In the genomic region with DNA sequence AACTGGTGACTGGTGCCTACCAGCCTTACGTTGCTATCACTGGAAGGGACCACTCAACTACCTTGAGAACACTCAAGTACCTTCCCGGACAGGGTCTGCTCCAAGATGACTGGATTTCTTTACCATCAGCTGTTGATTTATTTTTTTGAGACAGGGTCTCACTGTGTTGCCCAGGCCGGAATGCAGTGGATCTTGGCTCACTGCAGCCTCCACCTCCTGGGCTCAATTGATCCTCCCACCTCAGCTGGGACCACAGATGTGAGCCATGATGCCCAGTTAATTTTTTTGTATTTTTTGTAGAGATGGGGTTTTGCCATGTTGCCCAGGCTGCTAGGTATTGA, we compare ENCODE assay signal across 2 cellular contexts.
TF ChIP-seq lines count a peak whose summit lies in the region.

No MANE protein-coding gene starts in this region.

TF ChIP-seq in IMR-90, 13 proteins besides CTCF, POLR2A, EP300 and RAD21:
- TF ChIP-seq SMC3 (IDR thresholded peaks at IDR 0.05; ENCODE audit: low read depth, low read length) (no peak), CHD1 (IDR thresholded peaks at IDR 0.05; ENCODE audit: low read depth, low read length) (no peak), MAZ (IDR thresholded peaks at IDR 0.05; ENCODE audit: borderline replicate concordance, low read depth, low read length) (no peak), RFX5 (IDR thresholded peaks at IDR 0.05; ENCODE audit: low read depth, low read length) (no peak), RCOR1 (IDR thresholded peaks at IDR 0.05; ENCODE audit: insufficient replicate concordance, low read length) (no peak), BHLHE40 (IDR thresholded peaks at IDR 0.05; ENCODE audit: low read depth, low read length) (no peak), FOS (IDR thresholded peaks at IDR 0.05; ENCODE audit: low read depth, low read length) (no peak)
- TF ChIP-seq, protein P1, sequence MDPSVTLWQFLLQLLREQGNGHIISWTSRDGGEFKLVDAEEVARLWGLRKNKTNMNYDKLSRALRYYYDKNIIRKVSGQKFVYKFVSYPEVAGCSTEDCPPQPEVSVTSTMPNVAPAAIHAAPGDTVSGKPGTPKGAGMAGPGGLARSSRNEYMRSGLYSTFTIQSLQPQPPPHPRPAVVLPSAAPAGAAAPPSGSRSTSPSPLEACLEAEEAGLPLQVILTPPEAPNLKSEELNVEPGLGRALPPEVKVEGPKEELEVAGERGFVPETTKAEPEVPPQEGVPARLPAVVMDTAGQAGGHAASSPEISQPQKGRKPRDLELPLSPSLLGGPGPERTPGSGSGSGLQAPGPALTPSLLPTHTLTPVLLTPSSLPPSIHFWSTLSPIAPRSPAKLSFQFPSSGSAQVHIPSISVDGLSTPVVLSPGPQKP (IDR thresholded peaks at IDR 0.05; ENCODE audit: borderline replicate concordance, low read depth, low read length) = no peak

TF ChIP-seq in K562, 482 proteins besides CTCF, POLR2A, EP300 and RAD21:
- TF ChIP-seq GABPB1 (CRISPR knock-in tag; IDR thresholded peaks at IDR 0.05) (0 out of 2 replicates have a peak, but pooled peaks have one; percentile 1), ARNT (IDR thresholded peaks at IDR 0.05) (no peak), ZNF584 (CRISPR knock-in tag; IDR thresholded peaks at IDR 0.05; ENCODE audit: low read depth) (peak; percentile 83; the same call in 1 of the 2 replicates), ZNF445 (CRISPR knock-in tag; IDR thresholded peaks at IDR 0.05; ENCODE audit: low read depth) (0 out of 2 replicates have a peak, but pooled peaks have one; percentile 6), HDAC8 (tag; IDR thresholded peaks at IDR 0.05) (0 out of 2 replicates have a peak, but pooled peaks have one; percentile 4), ZNF175 (CRISPR knock-in tag; IDR thresholded peaks at IDR 0.05; ENCODE audit: low read depth) (peak; percentile 14; the same call in 1 of the 2 replicates), NR4A1 (CRISPR knock-in tag; IDR thresholded peaks at IDR 0.05) (no peak), NR4A1 (tag; IDR thresholded peaks at IDR 0.05) (0 out of 2 replicates have a peak, but pooled peaks have one; percentile 87), ZNF121 (CRISPR knock-in tag; conservative IDR thresholded peaks at IDR 0.05) (peak; percentile 90), GTF2E2 (tag; IDR thresholded peaks at IDR 0.05) (0 out of 2 replicates have a peak, but pooled peaks have one; percentile 9), SMARCA5 (IDR thresholded peaks at IDR 0.05) (0 out of 2 replicates have a peak, but pooled peaks have one; percentile 8), XRCC4 (IDR thresholded peaks at IDR 0.05; ENCODE audit: extremely low read depth, insufficient read depth, insufficient read length) (no peak), PURB (CRISPR knock-in tag; IDR thresholded peaks at IDR 0.05; ENCODE audit: low read depth) (no peak), ZNF311 (CRISPR knock-in tag; IDR thresholded peaks at IDR 0.05) (0 out of 2 replicates have a peak, but pooled peaks have one; percentile 18), RBFOX2 (IDR thresholded peaks at IDR 0.05; ENCODE audit: low read depth, low read length) (peak; percentile 37; the same call in 1 of the 2 replicates), FOS (IDR thresholded peaks at IDR 0.05; ENCODE audit: extremely low read depth, insufficient read length) (no peak), ERF (CRISPR knock-in tag; IDR thresholded peaks at IDR 0.05) (0 out of 2 replicates have a peak, but pooled peaks have one; percentile 3)
- TF ChIP-seq, protein P2, sequence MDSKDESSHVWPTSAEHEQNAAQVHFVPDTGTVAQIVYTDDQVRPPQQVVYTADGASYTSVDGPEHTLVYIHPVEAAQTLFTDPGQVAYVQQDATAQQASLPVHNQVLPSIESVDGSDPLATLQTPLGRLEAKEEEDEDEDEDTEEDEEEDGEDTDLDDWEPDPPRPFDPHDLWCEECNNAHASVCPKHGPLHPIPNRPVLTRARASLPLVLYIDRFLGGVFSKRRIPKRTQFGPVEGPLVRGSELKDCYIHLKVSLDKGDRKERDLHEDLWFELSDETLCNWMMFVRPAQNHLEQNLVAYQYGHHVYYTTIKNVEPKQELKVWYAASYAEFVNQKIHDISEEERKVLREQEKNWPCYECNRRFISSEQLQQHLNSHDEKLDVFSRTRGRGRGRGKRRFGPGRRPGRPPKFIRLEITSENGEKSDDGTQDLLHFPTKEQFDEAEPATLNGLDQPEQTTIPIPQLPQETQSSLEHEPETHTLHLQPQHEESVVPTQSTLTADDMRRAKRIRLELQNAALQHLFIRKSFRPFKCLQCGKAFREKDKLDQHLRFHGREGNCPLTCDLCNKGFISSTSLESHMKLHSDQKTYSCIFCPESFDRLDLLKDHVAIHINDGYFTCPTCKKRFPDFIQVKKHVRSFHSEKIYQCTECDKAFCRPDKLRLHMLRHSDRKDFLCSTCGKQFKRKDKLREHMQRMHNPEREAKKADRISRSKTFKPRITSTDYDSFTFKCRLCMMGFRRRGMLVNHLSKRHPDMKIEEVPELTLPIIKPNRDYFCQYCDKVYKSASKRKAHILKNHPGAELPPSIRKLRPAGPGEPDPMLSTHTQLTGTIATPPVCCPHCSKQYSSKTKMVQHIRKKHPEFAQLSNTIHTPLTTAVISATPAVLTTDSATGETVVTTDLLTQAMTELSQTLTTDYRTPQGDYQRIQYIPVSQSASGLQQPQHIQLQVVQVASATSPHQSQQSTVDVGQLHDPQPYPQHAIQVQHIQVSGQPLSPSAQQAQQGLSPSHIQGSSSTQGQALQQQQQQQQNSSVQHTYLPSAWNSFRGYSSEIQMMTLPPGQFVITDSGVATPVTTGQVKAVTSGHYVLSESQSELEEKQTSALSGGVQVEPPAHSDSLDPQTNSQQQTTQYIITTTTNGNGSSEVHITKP (IDR thresholded peaks at IDR 0.05; ENCODE audit: partially characterized antibody) = peak; percentile 41
- TF ChIP-seq, protein P3, sequence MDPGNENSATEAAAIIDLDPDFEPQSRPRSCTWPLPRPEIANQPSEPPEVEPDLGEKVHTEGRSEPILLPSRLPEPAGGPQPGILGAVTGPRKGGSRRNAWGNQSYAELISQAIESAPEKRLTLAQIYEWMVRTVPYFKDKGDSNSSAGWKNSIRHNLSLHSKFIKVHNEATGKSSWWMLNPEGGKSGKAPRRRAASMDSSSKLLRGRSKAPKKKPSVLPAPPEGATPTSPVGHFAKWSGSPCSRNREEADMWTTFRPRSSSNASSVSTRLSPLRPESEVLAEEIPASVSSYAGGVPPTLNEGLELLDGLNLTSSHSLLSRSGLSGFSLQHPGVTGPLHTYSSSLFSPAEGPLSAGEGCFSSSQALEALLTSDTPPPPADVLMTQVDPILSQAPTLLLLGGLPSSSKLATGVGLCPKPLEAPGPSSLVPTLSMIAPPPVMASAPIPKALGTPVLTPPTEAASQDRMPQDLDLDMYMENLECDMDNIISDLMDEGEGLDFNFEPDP (CRISPR knock-in tag; IDR thresholded peaks at IDR 0.05) = 0 out of 2 replicates have a peak, but pooled peaks have one; percentile 46
- TF ChIP-seq, protein P4, sequence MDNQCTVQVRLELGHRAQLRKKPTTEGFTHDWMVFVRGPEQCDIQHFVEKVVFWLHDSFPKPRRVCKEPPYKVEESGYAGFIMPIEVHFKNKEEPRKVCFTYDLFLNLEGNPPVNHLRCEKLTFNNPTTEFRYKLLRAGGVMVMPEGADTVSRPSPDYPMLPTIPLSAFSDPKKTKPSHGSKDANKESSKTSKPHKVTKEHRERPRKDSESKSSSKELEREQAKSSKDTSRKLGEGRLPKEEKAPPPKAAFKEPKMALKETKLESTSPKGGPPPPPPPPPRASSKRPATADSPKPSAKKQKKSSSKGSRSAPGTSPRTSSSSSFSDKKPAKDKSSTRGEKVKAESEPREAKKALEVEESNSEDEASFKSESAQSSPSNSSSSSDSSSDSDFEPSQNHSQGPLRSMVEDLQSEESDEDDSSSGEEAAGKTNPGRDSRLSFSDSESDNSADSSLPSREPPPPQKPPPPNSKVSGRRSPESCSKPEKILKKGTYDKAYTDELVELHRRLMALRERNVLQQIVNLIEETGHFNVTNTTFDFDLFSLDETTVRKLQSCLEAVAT (IDR thresholded peaks at IDR 0.05) = no peak
- TF ChIP-seq, protein P5, sequence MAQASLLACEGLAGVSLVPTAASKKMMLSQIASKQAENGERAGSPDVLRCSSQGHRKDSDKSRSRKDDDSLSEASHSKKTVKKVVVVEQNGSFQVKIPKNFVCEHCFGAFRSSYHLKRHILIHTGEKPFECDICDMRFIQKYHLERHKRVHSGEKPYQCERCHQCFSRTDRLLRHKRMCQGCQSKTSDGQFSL (CRISPR knock-in tag; IDR thresholded peaks at IDR 0.05) = no peak
- TF ChIP-seq, protein P5 (tag; IDR thresholded peaks at IDR 0.05) = 0 out of 4 replicates have a peak, but pooled peaks of 1 of the 2 experiments have one; percentile 1
- TF ChIP-seq, protein P6, sequence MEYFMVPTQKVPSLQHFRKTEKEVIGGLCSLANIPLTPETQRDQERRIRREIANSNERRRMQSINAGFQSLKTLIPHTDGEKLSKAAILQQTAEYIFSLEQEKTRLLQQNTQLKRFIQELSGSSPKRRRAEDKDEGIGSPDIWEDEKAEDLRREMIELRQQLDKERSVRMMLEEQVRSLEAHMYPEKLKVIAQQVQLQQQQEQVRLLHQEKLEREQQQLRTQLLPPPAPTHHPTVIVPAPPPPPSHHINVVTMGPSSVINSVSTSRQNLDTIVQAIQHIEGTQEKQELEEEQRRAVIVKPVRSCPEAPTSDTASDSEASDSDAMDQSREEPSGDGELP (CRISPR knock-in tag; IDR thresholded peaks at IDR 0.05; ENCODE audit: borderline replicate concordance) = peak; percentile 40; the same call in 1 of the 2 replicates
